ENCODE assay signal across 11 cellular contexts in genomic region chr19:45069056-45069455, GRCh38.
DNase-seq lines count a peak whose midpoint lies in the region; ATAC-seq and TF ChIP-seq lines count a peak whose summit lies in the region.
"Had no signal": no experiment of that assay in that cellular context is flagged by ENCODE, and none has a peak within 500 bp of the region (broad histone marks: within the 10 kb centered on the region; RNA-seq: fewer than 3 reads in every experiment).

No MANE protein-coding gene starts in this region.

- H3K36me3 Mint-ChIP-seq in activated naive CD8-positive, alpha-beta T cell treated with anti-CD3 and anti-CD28 coated beads, Interleukin-2, amount 50 U/mL, for 24 hours (ENCODE audit: low read depth) = peaks cover 8% of the 10 kb centered on the region

- H3K27me3 ChIP-seq in adipocyte (replicated peaks; ENCODE audit: control insufficient read depth, insufficient read depth, low read length) = no peaks in the 10 kb centered on the region

- H3K27ac ChIP-seq in HEK293 (ENCODE audit: extremely low read depth, low read depth, low read length) = no peak overlapping the region; the same call in 1 of the 2 replicates

- no peaks in the 10 kb centered on the region for H3K9me3 ChIP-seq in HEK293 (ENCODE audit: control insufficient read depth, insufficient read depth, low read depth, low read length)
- H3K9me3 ChIP-seq in adipocyte (ENCODE audit: control insufficient read depth, low read length) = no peaks in the 10 kb centered on the region

- H3K9ac ChIP-seq in adipocyte (ENCODE audit: low read length) = no peak overlapping the region

- H3K36me3 ChIP-seq in HEK293 (ENCODE audit: control insufficient read depth in 2 of 2, insufficient read depth in 1 of 2, low read length in 2 of 2) (peaks cover 34 to 79% of the 10 kb centered on the region in 2 experiments; a peak in 2 of 3 replicates), adipocyte (ENCODE audit: control insufficient read depth, insufficient read depth, low read length, severe bottlenecking) (peaks cover 59% of the 10 kb centered on the region)

- H3K27ac Mint-ChIP-seq in activated naive CD8-positive, alpha-beta T cell treated with anti-CD3 and anti-CD28 coated beads, Interleukin-2, amount 50 U/mL, for 24 hours = no peak overlapping the region

- POLR2A ChIA-PET in HEK293 (lab: Yijun Ruan, JAX) = interaction anchor here (1.1 to 1.7 kb wide), 5 partner anchors 9 to 25 kb away, joined by 3 to 5 read pairs (median 4); partner anchors contain the start of gene PPP1R37

- H3K27me3 Mint-ChIP-seq in activated naive CD8-positive, alpha-beta T cell treated with anti-CD3 and anti-CD28 coated beads, Interleukin-2, amount 50 U/mL, for 24 hours = no peaks in the 10 kb centered on the region
- H3K27me3 Mint-ChIP-seq: CD4-positive, alpha-beta memory T cell had no signal

- CTCF ChIA-PET in HEK293 (lab: Yijun Ruan, JAX) = interaction anchor here (1.1 to 2.9 kb wide), 2 partner anchors 9 to 12 kb away, joined by 3 to 23 read pairs; no protein-coding TSS in a partner anchor

- no peaks in the 10 kb centered on the region for H3K4me1 ChIP-seq in HEK293 (ENCODE audit: control insufficient read depth, insufficient read depth, low read length)
- H3K4me1 ChIP-seq in adipocyte (ENCODE audit: control insufficient read depth, insufficient read depth, low read length) = no peaks in the 10 kb centered on the region

- no peak overlapping the region for H3K4me3 ChIP-seq in HEK293 (ENCODE audit: low read depth, low read length)
- no peak overlapping the region for H3K4me3 ChIP-seq in adipocyte (ENCODE audit: low read length)

- DNase-seq in AG08395 (ENCODE audit: low spot score) (peak; percentile 49), adipocyte (ENCODE audit: low read depth) (peak; percentile 15), iPS-NIHi11 (ENCODE audit: low spot score) (peak; percentile 78), foreskin melanocyte (no peak), NCI-H187 treated with DMSO at 0.1 percent for 48 hours (lab: John Stamatoyannopoulos, UW) (no peak)
- DNase-seq in activated naive CD8-positive, alpha-beta T cell treated with anti-CD3 and anti-CD28 coated beads, Interleukin-2, amount 50 U/mL, for 24 hours = no peak
- DNase-seq: activated effector memory CD4-positive, alpha-beta T cell treated with Interleukin-2 at 50 U/mL for 16 hours; NCI-H2081 treated with DMSO at 0.1 percent for 48 hours had no signal

- no peak for TF ChIP-seq CTCF in HEK293 (tag by site-specific recombination; IDR thresholded peaks at IDR 0.05)

- ATAC-seq in GM21786 (IDR thresholded peaks at IDR 0.05; ENCODE audit: unreplicated experiment) = no peak
- ATAC-seq in activated naive CD8-positive, alpha-beta T cell treated with anti-CD3 and anti-CD28 coated beads, Interleukin-2, amount 50 U/mL, for 24 hours = no peak

- H3K4me1 Mint-ChIP-seq in activated naive CD8-positive, alpha-beta T cell treated with anti-CD3 and anti-CD28 coated beads, Interleukin-2, amount 50 U/mL, for 24 hours = peaks cover 2% of the 10 kb centered on the region
- H3K4me1 Mint-ChIP-seq: CD4-positive, alpha-beta memory T cell had no signal

- H3K4me3 Mint-ChIP-seq in activated naive CD8-positive, alpha-beta T cell treated with anti-CD3 and anti-CD28 coated beads, Interleukin-2, amount 50 U/mL, for 24 hours = no peak overlapping the region
- H3K4me3 Mint-ChIP-seq: CD4-positive, alpha-beta memory T cell had no signal

- no peaks in the 10 kb centered on the region for H3K9me3 Mint-ChIP-seq in activated naive CD8-positive, alpha-beta T cell treated with anti-CD3 and anti-CD28 coated beads, Interleukin-2, amount 50 U/mL, for 24 hours
- H3K9me3 Mint-ChIP-seq: CD4-positive, alpha-beta memory T cell had no signal

TF ChIP-seq in HEK293, 187 proteins besides CTCF, POLR2A, EP300 and RAD21 (continues in another document):
- no peak for TF ChIP-seq ZNF214 (tag by site-specific recombination; IDR thresholded peaks at IDR 0.05; ENCODE audit: borderline replicate concordance)
- no peak for TF ChIP-seq YY2 (tag by site-specific recombination; IDR thresholded peaks at IDR 0.05)
- TF ChIP-seq EGR2 (tag by site-specific recombination; IDR thresholded peaks at IDR 0.05; ENCODE audit: low read depth) = peak; percentile 75
- peak; percentile 87 for TF ChIP-seq ZNF600 (tag by site-specific recombination; IDR thresholded peaks at IDR 0.05)
- TF ChIP-seq ZNF350 (tag by site-specific recombination; IDR thresholded peaks at IDR 0.05) = no peak
- TF ChIP-seq KLF9 (tag by site-specific recombination; IDR thresholded peaks at IDR 0.05; ENCODE audit: low read depth) = 0 out of 2 replicates have a peak, but pooled peaks have one; percentile 16
- TF ChIP-seq ZNF596 (tag by site-specific recombination; IDR thresholded peaks at IDR 0.05) = no peak
- TF ChIP-seq TRIM28 (IDR thresholded peaks at IDR 0.05; ENCODE audit: borderline replicate concordance, low read length) = no peak
- TF ChIP-seq, protein P1, sequence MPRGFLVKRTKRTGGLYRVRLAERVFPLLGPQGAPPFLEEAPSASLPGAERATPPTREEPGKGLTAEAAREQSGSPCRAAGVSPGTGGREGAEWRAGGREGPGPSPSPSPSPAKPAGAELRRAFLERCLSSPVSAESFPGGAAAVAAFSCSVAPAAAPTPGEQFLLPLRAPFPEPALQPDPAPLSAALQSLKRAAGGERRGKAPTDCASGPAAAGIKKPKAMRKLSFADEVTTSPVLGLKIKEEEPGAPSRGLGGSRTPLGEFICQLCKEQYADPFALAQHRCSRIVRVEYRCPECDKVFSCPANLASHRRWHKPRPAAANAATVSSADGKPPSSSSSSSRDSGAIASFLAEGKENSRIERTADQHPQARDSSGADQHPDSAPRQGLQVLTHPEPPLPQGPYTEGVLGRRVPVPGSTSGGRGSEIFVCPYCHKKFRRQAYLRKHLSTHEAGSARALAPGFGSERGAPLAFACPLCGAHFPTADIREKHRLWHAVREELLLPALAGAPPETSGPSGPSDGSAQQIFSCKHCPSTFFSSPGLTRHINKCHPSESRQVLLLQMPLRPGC (tag by site-specific recombination; IDR thresholded peaks at IDR 0.05) = no peak
- TF ChIP-seq ZNF670 (tag by site-specific recombination; IDR thresholded peaks at IDR 0.05; ENCODE audit: low read depth) = no peak
- peak; percentile 22; the same call in 1 of the 2 replicates for TF ChIP-seq SP3 (tag by site-specific recombination; IDR thresholded peaks at IDR 0.05)
- no peak for TF ChIP-seq ZNF776 (tag by site-specific recombination; IDR thresholded peaks at IDR 0.05; ENCODE audit: borderline replicate concordance)
- TF ChIP-seq, protein P2, sequence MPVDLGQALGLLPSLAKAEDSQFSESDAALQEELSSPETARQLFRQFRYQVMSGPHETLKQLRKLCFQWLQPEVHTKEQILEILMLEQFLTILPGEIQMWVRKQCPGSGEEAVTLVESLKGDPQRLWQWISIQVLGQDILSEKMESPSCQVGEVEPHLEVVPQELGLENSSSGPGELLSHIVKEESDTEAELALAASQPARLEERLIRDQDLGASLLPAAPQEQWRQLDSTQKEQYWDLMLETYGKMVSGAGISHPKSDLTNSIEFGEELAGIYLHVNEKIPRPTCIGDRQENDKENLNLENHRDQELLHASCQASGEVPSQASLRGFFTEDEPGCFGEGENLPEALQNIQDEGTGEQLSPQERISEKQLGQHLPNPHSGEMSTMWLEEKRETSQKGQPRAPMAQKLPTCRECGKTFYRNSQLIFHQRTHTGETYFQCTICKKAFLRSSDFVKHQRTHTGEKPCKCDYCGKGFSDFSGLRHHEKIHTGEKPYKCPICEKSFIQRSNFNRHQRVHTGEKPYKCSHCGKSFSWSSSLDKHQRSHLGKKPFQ (tag by site-specific recombination; IDR thresholded peaks at IDR 0.05) = no peak
- no peak for TF ChIP-seq GFI1B (tag by site-specific recombination; IDR thresholded peaks at IDR 0.05)
- TF ChIP-seq KLF17 (tag by site-specific recombination; IDR thresholded peaks at IDR 0.05) = no peak
- TF ChIP-seq, protein P3, sequence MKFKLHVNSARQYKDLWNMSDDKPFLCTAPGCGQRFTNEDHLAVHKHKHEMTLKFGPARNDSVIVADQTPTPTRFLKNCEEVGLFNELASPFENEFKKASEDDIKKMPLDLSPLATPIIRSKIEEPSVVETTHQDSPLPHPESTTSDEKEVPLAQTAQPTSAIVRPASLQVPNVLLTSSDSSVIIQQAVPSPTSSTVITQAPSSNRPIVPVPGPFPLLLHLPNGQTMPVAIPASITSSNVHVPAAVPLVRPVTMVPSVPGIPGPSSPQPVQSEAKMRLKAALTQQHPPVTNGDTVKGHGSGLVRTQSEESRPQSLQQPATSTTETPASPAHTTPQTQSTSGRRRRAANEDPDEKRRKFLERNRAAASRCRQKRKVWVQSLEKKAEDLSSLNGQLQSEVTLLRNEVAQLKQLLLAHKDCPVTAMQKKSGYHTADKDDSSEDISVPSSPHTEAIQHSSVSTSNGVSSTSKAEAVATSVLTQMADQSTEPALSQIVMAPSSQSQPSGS (tag by site-specific recombination; IDR thresholded peaks at IDR 0.05; ENCODE audit: low read depth) = no peak
- no peak for TF ChIP-seq ZFP69B (tag by site-specific recombination; IDR thresholded peaks at IDR 0.05)
- peak; percentile 40; the same call in 1 of the 2 replicates for TF ChIP-seq PATZ1 (tag by site-specific recombination; IDR thresholded peaks at IDR 0.05)

Comparison
In these comparisons a context has a peak if more than half of its experiments do, and no peak if none do; other contexts are left out.
1. DNase-seq: peak in AG08395 (single experiment), adipocyte (single experiment) and iPS-NIHi11 (single experiment); none in foreskin melanocyte (single experiment), NCI-H187 treated with DMSO at 0.1 percent for 48 hours (single experiment) and activated naive CD8-positive, alpha-beta T cell treated with anti-CD3 and anti-CD28 coated beads, Interleukin-2, amount 50 U/mL, for 24 hours (single experiment).